ENCODE assay signal across 13 cellular contexts in the genomic region with DNA sequence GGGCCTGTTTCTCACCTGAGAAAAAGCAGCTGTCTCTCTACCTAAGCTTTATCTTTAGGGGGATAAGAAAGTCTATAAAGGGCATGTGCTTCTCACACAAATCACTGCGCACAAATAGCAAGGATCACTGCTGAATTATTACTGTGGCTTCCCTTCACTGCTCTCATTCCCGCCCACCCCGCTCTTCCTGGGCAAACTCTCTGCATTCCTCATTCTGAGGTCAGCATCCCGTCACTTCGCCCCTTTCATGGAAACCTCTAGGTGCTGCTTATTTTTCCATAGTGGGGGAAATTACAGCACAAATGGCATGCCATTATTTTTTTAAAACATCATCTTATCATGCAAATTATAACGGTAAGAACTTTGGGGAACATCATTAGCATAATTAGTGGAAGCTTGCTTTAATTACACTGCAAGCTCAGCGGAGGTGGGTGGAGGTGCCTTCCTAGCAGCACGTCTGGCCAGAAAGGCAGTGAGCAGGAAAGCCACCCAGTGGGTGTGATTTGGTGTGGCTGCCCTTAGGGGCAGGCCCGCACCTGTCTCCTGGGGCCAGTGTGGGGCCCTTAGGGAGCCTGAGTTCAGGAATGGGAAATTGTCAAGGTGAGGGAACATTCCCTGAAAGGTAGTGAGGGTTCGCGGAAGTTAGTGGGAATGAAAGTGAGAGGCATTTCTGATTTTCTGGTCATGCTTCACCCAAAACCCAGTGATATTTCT.
DNase-seq lines count a peak whose midpoint lies in the region; ATAC-seq, FAIRE-seq and TF ChIP-seq lines count a peak whose summit lies in the region.
"Had no signal": no experiment of that assay in that cellular context is flagged by ENCODE, and none has a peak within 500 bp of the region (broad histone marks: within the 10 kb centered on the region; RNA-seq: fewer than 3 reads in every experiment).

No MANE protein-coding gene starts in this region.

- peaks cover 23% of the 10 kb centered on the region for H3K4me1 Mint-ChIP-seq in nephron
- H3K4me1 Mint-ChIP-seq in activated CD8-positive, alpha-beta memory T cell treated with anti-CD3 and anti-CD28 coated beads, Interleukin-2, amount 10 ng/mL, durations not matched to agents 7 days and 5 days = no peaks in the 10 kb centered on the region
- H3K4me1 Mint-ChIP-seq: immature natural killer cell; stimulated activated naive CD8-positive, alpha-beta T cell treated with anti-CD3 and anti-CD28 coated beads, Interleukin-15, amount 100 ng/mL, for 72 hours had no signal

- CTCF ChIA-PET in AG04450 (lab: Charles Lee) (interaction anchor here (0.6 kb wide), 1 partner anchor 26 kb away, joined by 4 read pairs; no protein-coding TSS in a partner anchor), endothelial cell of umbilical vein (lab: Charles Lee) (interaction anchor here (1.2 kb wide), 1 partner anchor 13 kb away, joined by 3 read pairs; no protein-coding TSS in a partner anchor)
- CTCF ChIA-PET in activated CD8-positive, alpha-beta memory T cell treated with anti-CD3 and anti-CD28 coated beads, Interleukin-2, amount 10 ng/mL, durations not matched to agents 7 days and 5 days (lab: Charles Lee) = no interaction called here

- H3K9me3 ChIP-seq in AG04450 (ENCODE audit: control insufficient read depth, insufficient read depth, low read length) = peaks cover 4% of the 10 kb centered on the region; the same call in 1 of the 2 replicates
- no peaks in the 10 kb centered on the region for H3K9me3 ChIP-seq in endothelial cell of umbilical vein (replicated peaks; ENCODE audit: control insufficient read depth, insufficient read depth, low read length)
- no peaks in the 10 kb centered on the region for H3K9me3 ChIP-seq in psoas muscle
- H3K9me3 ChIP-seq: neutrophil had no signal

- POLR2A ChIA-PET in AG04450 (lab: Yijun Ruan, JAX) = no interaction called here
- POLR2A ChIA-PET in endothelial cell of umbilical vein (lab: Charles Lee) = no interaction called here

- no peaks in the 10 kb centered on the region for H3K36me3 Mint-ChIP-seq in nephron (ENCODE audit: low read depth)
- H3K36me3 Mint-ChIP-seq in activated CD8-positive, alpha-beta memory T cell treated with anti-CD3 and anti-CD28 coated beads, Interleukin-2, amount 10 ng/mL, durations not matched to agents 7 days and 5 days = no peaks in the 10 kb centered on the region
- H3K36me3 Mint-ChIP-seq: activated naive CD4-positive, alpha-beta T cell treated with anti-CD3 and anti-CD28 coated beads, Interleukin-2, amount 50 U/mL, for 72 hours; immature natural killer cell had no signal

- BruUV-seq in endothelial cell of umbilical vein (replicated peaks; lab: Mats Ljungman, UMichigan) = no TSS peak

- no peaks in the 10 kb centered on the region for H3K27me3 ChIP-seq in AG04450 (ENCODE audit: control insufficient read depth, insufficient read depth, low read length)
- H3K27me3 ChIP-seq in endothelial cell of umbilical vein (ENCODE audit: control insufficient read depth in 2 of 2, insufficient read depth in 2 of 2, low read length in 2 of 2) = no peaks in the 10 kb centered on the region
- no peaks in the 10 kb centered on the region for H3K27me3 ChIP-seq in psoas muscle (ENCODE audit: insufficient read depth in 3 of 3, low read length in 2 of 3)
- H3K27me3 ChIP-seq: neutrophil had no signal

- FAIRE-seq in endothelial cell of umbilical vein (lab: Jason Lieb, UNC) = peak; percentile 85

- H3K27ac Mint-ChIP-seq in nephron = peak overlapping the region; percentile 38 to 89 (median 72)
- no peak overlapping the region for H3K27ac Mint-ChIP-seq in activated CD8-positive, alpha-beta memory T cell treated with anti-CD3 and anti-CD28 coated beads, Interleukin-2, amount 10 ng/mL, durations not matched to agents 7 days and 5 days
- H3K27ac Mint-ChIP-seq: activated naive CD4-positive, alpha-beta T cell treated with anti-CD3 and anti-CD28 coated beads, Interleukin-2, amount 50 U/mL, for 72 hours; immature natural killer cell; stimulated activated naive CD8-positive, alpha-beta T cell treated with anti-CD3 and anti-CD28 coated beads, Interleukin-15, amount 100 ng/mL, for 72 hours had no signal

- dilution Hi-C loops in endothelial cell of umbilical vein (cut with MboI; ENCODE audit: extremely low pct_ligation_motif_present, low sequenced_read_pairs) = no loop called here

- no peak; the same call in 1 of the 2 replicates for TF ChIP-seq EP300 in Ishikawa (IDR thresholded peaks at IDR 0.05; ENCODE audit: borderline replicate concordance)

- no peak overlapping the region for H3K4me3 Mint-ChIP-seq in nephron
- no peak overlapping the region for H3K4me3 Mint-ChIP-seq in activated CD8-positive, alpha-beta memory T cell treated with anti-CD3 and anti-CD28 coated beads, Interleukin-2, amount 10 ng/mL, durations not matched to agents 7 days and 5 days
- H3K4me3 Mint-ChIP-seq: immature natural killer cell; stimulated activated naive CD8-positive, alpha-beta T cell treated with anti-CD3 and anti-CD28 coated beads, Interleukin-15, amount 100 ng/mL, for 72 hours had no signal

- H3K4me1 ChIP-seq in endothelial cell of umbilical vein (ENCODE audit: control insufficient read depth, extremely low read depth, insufficient read depth, low read length) = peaks cover 9% of the 10 kb centered on the region
- H3K4me1 ChIP-seq in psoas muscle = peaks cover 13% of the 10 kb centered on the region

- TF ChIP-seq CTCF in AG04450 (IDR thresholded peaks at IDR 0.05; ENCODE audit: low read depth, low read length) = no peak
- TF ChIP-seq CTCF in endothelial cell of umbilical vein (IDR thresholded peaks at IDR 0.05; ENCODE audit: extremely low read depth in 1 of 2, insufficient read depth in 1 of 2, low read depth in 1 of 2, low read length in 2 of 2) = no peak
- TF ChIP-seq CTCF in nephron (IDR thresholded peaks at IDR 0.05; ENCODE audit: unreplicated experiment in 3 of 3) = no peak
- no peak for TF ChIP-seq CTCF in psoas muscle (IDR thresholded peaks at IDR 0.05)

- no peaks in the 10 kb centered on the region for H3K79me2 ChIP-seq in endothelial cell of umbilical vein (ENCODE audit: control insufficient read depth, insufficient read depth, low read length)

- H3K9me1 ChIP-seq in endothelial cell of umbilical vein (replicated peaks; ENCODE audit: control insufficient read depth, extremely low read depth, insufficient read depth, low read length) = no peaks in the 10 kb centered on the region

- no peaks in the 10 kb centered on the region for H3K9me3 Mint-ChIP-seq in nephron
- H3K9me3 Mint-ChIP-seq in activated CD8-positive, alpha-beta memory T cell treated with anti-CD3 and anti-CD28 coated beads, Interleukin-2, amount 10 ng/mL, durations not matched to agents 7 days and 5 days (ENCODE audit: low read depth) = no peaks in the 10 kb centered on the region
- H3K9me3 Mint-ChIP-seq: activated naive CD4-positive, alpha-beta T cell treated with anti-CD3 and anti-CD28 coated beads, Interleukin-2, amount 50 U/mL, for 72 hours; immature natural killer cell; stimulated activated naive CD8-positive, alpha-beta T cell treated with anti-CD3 and anti-CD28 coated beads, Interleukin-15, amount 100 ng/mL, for 72 hours had no signal

- no peak for ATAC-seq in psoas muscle
- ATAC-seq in activated CD8-positive, alpha-beta memory T cell treated with anti-CD3 and anti-CD28 coated beads, Interleukin-2, amount 10 ng/mL, durations not matched to agents 7 days and 5 days = no peak
- ATAC-seq in left colon = no peak
- ATAC-seq: activated naive CD4-positive, alpha-beta T cell treated with anti-CD3 and anti-CD28 coated beads, Interleukin-2, amount 50 U/mL, for 72 hours had no signal

- DNase-seq in AG04450 (ENCODE audit: low read depth, low spot score) = no peak
- DNase-seq in endothelial cell of umbilical vein (ENCODE audit: low read depth, low spot score) = peak; percentile 54
- no peak for DNase-seq in psoas muscle
- no peak for DNase-seq in foreskin melanocyte
- no peak for DNase-seq in activated CD8-positive, alpha-beta memory T cell treated with anti-CD3 and anti-CD28 coated beads, Interleukin-2, amount 10 ng/mL, durations not matched to agents 7 days and 5 days
- no peak for DNase-seq in left colon
- DNase-seq: immature natural killer cell; stimulated activated CD4-positive, alpha-beta T cell treated with anti-CD3 and anti-CD28 coated beads, Interleukin-4, amount 100 ng/mL, for 1 hour; stimulated activated naive CD8-positive, alpha-beta T cell treated with anti-CD3 and anti-CD28 coated beads, Interleukin-15, amount 100 ng/mL, for 72 hours had no signal

- no peak overlapping the region for H3K4me3 ChIP-seq in AG04450 (ENCODE audit: low read depth, low read length)
- no peak overlapping the region for H3K4me3 ChIP-seq in endothelial cell of umbilical vein (replicated peaks in 1 of 3; ENCODE audit: insufficient read depth in 1 of 3, low read depth in 1 of 3, low read length in 3 of 3)
- no peak overlapping the region for H3K4me3 ChIP-seq in psoas muscle

- H4K20me1 ChIP-seq in endothelial cell of umbilical vein (replicated peaks; ENCODE audit: control insufficient read depth, extremely low read depth, insufficient read depth, low read length) = no peaks in the 10 kb centered on the region

- no peak for TF ChIP-seq RAD21 in Ishikawa (IDR thresholded peaks at IDR 0.05; ENCODE audit: low read depth)

- H3K36me3 ChIP-seq in endothelial cell of umbilical vein (ENCODE audit: control insufficient read depth in 2 of 2, extremely low read depth in 1 of 2, insufficient read depth in 2 of 2, low read length in 2 of 2) = no peaks in the 10 kb centered on the region
- H3K36me3 ChIP-seq in psoas muscle (ENCODE audit: insufficient read depth in 1 of 2, low read depth in 1 of 2) = no peaks in the 10 kb centered on the region
- H3K36me3 ChIP-seq: neutrophil had no signal

- intact Hi-C loops in endothelial cell of umbilical vein (cut with micrococcal nuclease) (no loop called here), psoas muscle (cut with DNase I) (no loop called here), left colon (cut with DNase I, micrococcal nuclease) (no loop called here)

- no peak overlapping the region for H3K9ac ChIP-seq in endothelial cell of umbilical vein (replicated peaks; ENCODE audit: extremely low read depth, insufficient read depth, low read length)

- no peak for TF ChIP-seq POLR2A in endothelial cell of umbilical vein (IDR thresholded peaks at IDR 0.05; ENCODE audit: low read depth, low read length)

- 78 to 81% (median 80%) methylated on average over 11 of the region's 11 CpGs for WGBS in psoas muscle, 3 donors

- H3K27ac ChIP-seq in AG04450 (ENCODE audit: low read depth, low read length) = peak overlapping the region; percentile 24
- no peak overlapping the region for H3K27ac ChIP-seq in endothelial cell of umbilical vein (ENCODE audit: insufficient read depth, low read depth, low read length)
- no peak overlapping the region for H3K27ac ChIP-seq in psoas muscle
- H3K27ac ChIP-seq: neutrophil had no signal

- peak overlapping the region; percentile 24 for H2AFZ ChIP-seq in endothelial cell of umbilical vein (ENCODE audit: low read depth, low read length)

- no peak overlapping the region for H3K4me2 ChIP-seq in endothelial cell of umbilical vein (ENCODE audit: insufficient read depth, low read length)

- H3K27me3 Mint-ChIP-seq in nephron (ENCODE audit: low read depth) = no peaks in the 10 kb centered on the region
- H3K27me3 Mint-ChIP-seq in activated CD8-positive, alpha-beta memory T cell treated with anti-CD3 and anti-CD28 coated beads, Interleukin-2, amount 10 ng/mL, durations not matched to agents 7 days and 5 days = no peaks in the 10 kb centered on the region
